ENCODE assay signal across 8 cellular contexts in genomic region chr7:99498546-99498944, GRCh38. TPM values are rescaled to one million over a fixed set of nuclear protein-coding genes. Genes with fewer than 3 reads are reported as not detected.
A peak's percentile ranks its signal among the peaks of the same experiment; 100 is the strongest.
DNase-seq lines count a peak whose midpoint lies in the region; ATAC-seq, FAIRE-seq and TF ChIP-seq lines count a peak whose summit lies in the region.

No MANE protein-coding gene starts in this region.

- H3K9me3 ChIP-seq in esophagus muscularis mucosa (peaks cover 5 to 20% (median 15%) of the 10 kb centered on the region in 4 donors), psoas muscle (peaks cover 13% of the 10 kb centered on the region)

- H3K36me3 ChIP-seq in H7 (replicated peaks; ENCODE audit: control insufficient read depth, insufficient read depth, low read length) (peaks cover 13% of the 10 kb centered on the region), esophagus muscularis mucosa (peaks cover 28 to 50% (median 46%) of the 10 kb centered on the region in 4 donors), psoas muscle (ENCODE audit: insufficient read depth in 1 of 2, low read depth in 1 of 2) (peaks cover 12 to 49% of the 10 kb centered on the region in 2 donors)

- 73% methylated on average over 11 of the region's 11 CpGs for WGBS in esophagus muscularis mucosa
- 69 to 74% (median 69%) methylated on average over 11 of the region's 11 CpGs for WGBS in psoas muscle, 3 donors

- TF ChIP-seq CTCF in esophagus muscularis mucosa (IDR thresholded peaks at IDR 0.05): no peak
- no peak for TF ChIP-seq CTCF in psoas muscle (IDR thresholded peaks at IDR 0.05)

- FAIRE-seq in GM12891 (lab: Jason Lieb, UNC): no peak

- peak; percentile 33 for DNase-seq in H7
- peak; percentile 17 for DNase-seq in RPMI7951 (ENCODE audit: low read depth)
- DNase-seq in esophagus muscularis mucosa (ENCODE audit: extremely low spot score): no peak
- peak in 1 of 2 donors; percentile 15 for DNase-seq in psoas muscle
- no peak for DNase-seq in GM12891 (ENCODE audit: insufficient read length, low spot score)
- DNase-seq in NCI-H2227 (lab: John Stamatoyannopoulos, UW; ENCODE audit: unreplicated experiment): no peak

- no peak for TF ChIP-seq EP300 in esophagus muscularis mucosa (IDR thresholded peaks at IDR 0.05)

- H3K4me1 ChIP-seq in esophagus muscularis mucosa (peaks cover 26 to 44% (median 33%) of the 10 kb centered on the region in 4 donors), psoas muscle (peaks cover 24% of the 10 kb centered on the region)

- intact Hi-C loops in esophagus muscularis mucosa (cut with DNase I) (loop anchor here (2.0 kb wide), 1 partner anchor 26 kb away; the partner anchor contains the start of gene ZNF789), psoas muscle (cut with DNase I) (no loop called here)

- H3K4me3 ChIP-seq in H7 (ENCODE audit: insufficient read depth, low read depth, low read length) (peak overlapping the region; percentile 29), esophagus muscularis mucosa (peak overlapping the region; percentile 68 to 95 (median 80)), psoas muscle (peak overlapping the region; percentile 74)

- TF ChIP-seq POLR2A in esophagus muscularis mucosa (IDR thresholded peaks at IDR 0.05; ENCODE audit: low read depth) (no peak), GM12891 (IDR thresholded peaks at IDR 0.05; ENCODE audit: low read depth, low read length) (no peak)

- ATAC-seq in psoas muscle: no peak
- ATAC-seq in HG03159 (IDR thresholded peaks at IDR 0.05; ENCODE audit: unreplicated experiment): no peak
- no peak for ATAC-seq in HG02588 (IDR thresholded peaks at IDR 0.05; ENCODE audit: unreplicated experiment)

- H3K27me3 ChIP-seq in H7 (ENCODE audit: control insufficient read depth, insufficient read depth, low read length) (no peaks in the 10 kb centered on the region), esophagus muscularis mucosa (no peaks in the 10 kb centered on the region), psoas muscle (ENCODE audit: insufficient read depth in 3 of 3, low read length in 2 of 3) (no peaks in the 10 kb centered on the region)

- no peak overlapping the region for H3K27ac ChIP-seq in esophagus muscularis mucosa (replicated peaks in 1 of 4)
- peak overlapping the region; percentile 95 for H3K27ac ChIP-seq in psoas muscle

TF ChIP-seq in GM12891, 5 proteins besides CTCF, POLR2A, EP300 and RAD21:
- TF ChIP-seq POU2F2 (IDR thresholded peaks at IDR 0.05; ENCODE audit: low read depth, low read length) (no peak), PAX5 (IDR thresholded peaks at IDR 0.05; ENCODE audit: insufficient read depth, low read length, severe bottlenecking) (no peak), TAF1 (IDR thresholded peaks at IDR 0.05; ENCODE audit: low read depth, low read length) (no peak), POLR2AphosphoS5 (IDR thresholded peaks at IDR 0.05; ENCODE audit: low read depth, low read length) (no peak)

RNA-seq across cellular contexts. Expression of gene ZNF394, which starts 1.5 kb away (rescaled TPM):
- total RNA-seq in H7 (2014; rRNA removed; shearing (Covaris generic)): 18.4 and 20.1 TPM in 2 replicates
- total RNA-seq in RPMI7951 (2014; rRNA removed; shearing (Covaris generic)): 15.9 and 19.2 TPM in 2 replicates
- 10 to 100 TPM; 26.6 to 37.9 (median 32.7) TPM for total RNA-seq in esophagus muscularis mucosa
- 10 to 100 TPM; 11.1 to 17.4 (median 14.6) TPM for total RNA-seq in psoas muscle
- 10 to 100 TPM in 2 of 3 donors, 1 to 10 TPM in 1; 9.9 to 17.1 (median 15.9) TPM for polyA plus RNA-seq in psoas muscle
- 22.7 TPM for polyA plus RNA-seq in GM12891 (2012; ENCODE audit: low read depth, missing spikeins)

RNA-seq across cellular contexts. Expression of gene ZKSCAN5, which starts 5.9 kb away (rescaled TPM):
- total RNA-seq in H7 (2014; rRNA removed; shearing (Covaris generic)): 20.0 and 28.7 TPM in 2 replicates
- total RNA-seq in RPMI7951 (2014; rRNA removed; shearing (Covaris generic)): 12.7 and 15.4 TPM in 2 replicates
- 10 to 100 TPM in 2 of 4 donors, 1 to 10 TPM in 2; 9.6 to 11.2 (median 10.5) TPM for total RNA-seq in esophagus muscularis mucosa
- total RNA-seq in psoas muscle: 1 to 10 TPM; 7.3 to 9.6 (median 9.4) TPM
- 10 to 100 TPM in 1 of 3 donors, 1 to 10 TPM in 2; 3.1 to 15.4 (median 4.3) TPM for polyA plus RNA-seq in psoas muscle
- polyA plus RNA-seq in GM12891 (2012; ENCODE audit: low read depth, missing spikeins): 4.2 TPM

RNA-seq across cellular contexts. Expression of gene ZNF789, which starts 25.9 kb away (rescaled TPM):
- 9.9 and 14.9 TPM in 2 replicates for total RNA-seq in H7 (2014; rRNA removed; shearing (Covaris generic))
- 7.2 and 7.7 TPM in 2 replicates for total RNA-seq in RPMI7951 (2014; rRNA removed; shearing (Covaris generic))
- total RNA-seq in esophagus muscularis mucosa (1 to 10 TPM; 2.5 to 6.2 (median 3.0) TPM), psoas muscle (1 to 10 TPM; 1.6 to 4.0 (median 2.9) TPM)
- 1 to 10 TPM; 2.0 to 6.2 (median 2.2) TPM for polyA plus RNA-seq in psoas muscle
- polyA plus RNA-seq in GM12891 (2012; ENCODE audit: low read depth, missing spikeins): 22.0 TPM

RNA-seq across cellular contexts. Expression of gene ATP5MF, which starts 32.6 kb away (rescaled TPM):
- total RNA-seq in H7 (2014; rRNA removed; shearing (Covaris generic)): 668 and 694 TPM in 2 replicates
- 2,749 and 4,266 TPM in 2 replicates for total RNA-seq in RPMI7951 (2014; rRNA removed; shearing (Covaris generic))
- total RNA-seq in esophagus muscularis mucosa (100 to 1,000 TPM; 487 to 697 (median 507) TPM), psoas muscle (100 to 1,000 TPM; 391 to 584 (median 510) TPM)
- 1,000 to 10,000 TPM; 2,163 to 2,481 (median 2,336) TPM for polyA plus RNA-seq in psoas muscle
- 1,333 TPM for polyA plus RNA-seq in GM12891 (2012; ENCODE audit: low read depth, missing spikeins)

RNA-seq across cellular contexts. Expression of gene FAM200A, which starts 53.4 kb away (rescaled TPM):
- 7.2 and 8.1 TPM in 2 replicates for total RNA-seq in H7 (2014; rRNA removed; shearing (Covaris generic))
- 9.5 and 10.8 TPM in 2 replicates for total RNA-seq in RPMI7951 (2014; rRNA removed; shearing (Covaris generic))
- total RNA-seq in esophagus muscularis mucosa: 1 to 10 TPM; 2.1 to 3.8 (median 3.3) TPM
- 1 to 10 TPM; 2.9 to 6.3 (median 4.4) TPM for total RNA-seq in psoas muscle
- polyA plus RNA-seq in psoas muscle: 10 to 100 TPM in 1 of 3 donors, 1 to 10 TPM in 2; 4.1 to 12.4 (median 4.6) TPM
- 2.1 TPM for polyA plus RNA-seq in GM12891 (2012; ENCODE audit: low read depth, missing spikeins)

Comparison
In these comparisons a context has a peak if more than half of its experiments do, and no peak if none do; other contexts are left out.
1. DNase-seq: peak in H7 (single experiment) and RPMI7951 (single experiment); none in esophagus muscularis mucosa (single experiment), GM12891 (single experiment) and NCI-H2227 (single experiment).
2. H3K4me3 ChIP-seq: peak in every context shown above with its lines; median percentile 80 in esophagus muscularis mucosa; 74 in psoas muscle; 29 in H7.